ENCODE assay signal across 19 cellular contexts in the genomic region with DNA sequence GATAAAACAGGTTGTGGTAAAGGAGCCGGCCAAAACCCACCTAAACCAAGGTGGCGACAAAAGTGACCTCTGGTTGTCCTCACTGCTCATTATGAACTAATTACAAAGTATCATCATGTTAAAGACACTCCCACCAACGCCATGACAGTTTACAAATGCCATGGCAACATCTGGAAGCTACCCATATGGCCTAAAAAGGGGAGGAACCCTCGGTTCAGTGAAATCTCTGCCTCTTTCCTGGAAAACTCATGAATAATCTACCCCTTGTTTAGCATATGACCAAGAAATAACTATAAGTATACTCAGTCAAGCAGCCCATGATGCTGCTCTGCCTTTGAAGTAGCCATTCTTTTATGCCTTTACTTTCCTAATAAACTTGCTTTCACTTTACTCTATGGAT.
"Had no signal": no experiment of that assay in that cellular context is flagged by ENCODE, and none has a peak within 500 bp of the region (broad histone marks: within the 10 kb centered on the region; RNA-seq: fewer than 3 reads in every experiment).

No MANE protein-coding gene starts in this region.

- H3K27ac ChIP-seq: KMS-11, RWPE1 had no signal

- ATAC-seq: Panc1, PC-3 had no signal

- H3K9me3 ChIP-seq: SK-N-SH had no signal

- DNase-seq: IMR-90, Kasumi-1, MM.1S, NCI-H1092 treated with DMSO at 0.1 percent for 48 hours, NCI-H187, NCI-H2029, NCI-H2081 treated with DMSO at 0.1 percent for 48 hours, NCI-H226, NCI-H446, NCI-H510A, NCI-H524 treated with DMSO at 0.1 percent for 48 hours, NCI-H774, PC-3, SHP77, SK-N-SH, SW 1271 had no signal

- H3K9ac ChIP-seq: KMS-11, SK-N-SH had no signal

- H3K4me2 ChIP-seq: KMS-11, SK-N-SH had no signal
